ENCODE assay signal across 8 cellular contexts in genomic region chr2:202377308-202377736, GRCh38. TPM values are rescaled to one million over a fixed set of nuclear protein-coding genes. Genes with fewer than 3 reads are reported as not detected.
DNase-seq lines count a peak whose midpoint lies in the region; ATAC-seq and TF ChIP-seq lines count a peak whose summit lies in the region.

No MANE protein-coding gene starts in this region.

- H3K4me1 ChIP-seq in endocrine pancreas (ENCODE audit: control insufficient read depth, insufficient read depth, low read length) (no peaks in the 10 kb centered on the region), mesodermal cell (ENCODE audit: control insufficient read depth, insufficient read depth, low read length, poor library complexity, severe bottlenecking) (peaks cover 6% of the 10 kb centered on the region), thymus (ENCODE audit: control insufficient read depth, insufficient read depth, low read length) (peaks cover 7% of the 10 kb centered on the region)

- peaks cover 7% of the 10 kb centered on the region for H3K27me3 Mint-ChIP-seq in HFFc6 (ENCODE audit: insufficient read depth)

- H3K36me3 Mint-ChIP-seq in HFFc6 (ENCODE audit: low read depth), result peaks cover 20% of the 10 kb centered on the region

- ATAC-seq in HG03097 (IDR thresholded peaks at IDR 0.05; ENCODE audit: low FRiP score, unreplicated experiment), result no peak

- WGBS in mesodermal cell (ENCODE audit: insufficient coverage in 2 of 2), 2 experiments, result 0% methylated on average over 14 to 18 of the region's 29 CpGs
- 1% methylated on average over 29 of the region's 29 CpGs for WGBS in thymus

- no peaks in the 10 kb centered on the region for H3K9me3 Mint-ChIP-seq in HFFc6

- H3K4me3 Mint-ChIP-seq in HFFc6, result peak overlapping the region; percentile 99

- H3K4me3 ChIP-seq in endocrine pancreas (ENCODE audit: control insufficient read depth, insufficient read depth, low read length) (peak overlapping the region; percentile 98), mesodermal cell (ENCODE audit: extremely low read depth, insufficient read depth, low read length, poor library complexity, severe bottlenecking) (peak overlapping the region; percentile 87), thymus (ENCODE audit: low read length) (peak overlapping the region; percentile 90)

- H3K27ac ChIP-seq in C4-2B, result peak overlapping the region; percentile 89
- peak overlapping the region; percentile 100 for H3K27ac ChIP-seq in mesodermal cell (ENCODE audit: low read depth, low read length, severe bottlenecking)
- H3K27ac ChIP-seq in thymus (ENCODE audit: low read depth), result peak overlapping the region; percentile 85

- DNase-seq in HFFc6, result peak; percentile 39
- peak; percentile 48 for DNase-seq in UCSD-AML1 (lab: John Stamatoyannopoulos, UW; ENCODE audit: unreplicated experiment)
- DNase-seq in NCI-H446 (lab: John Stamatoyannopoulos, UW), result no peak

- no peaks in the 10 kb centered on the region for H3K27me3 ChIP-seq in endocrine pancreas (ENCODE audit: control insufficient read depth, insufficient read depth, low read length)
- peaks cover 9% of the 10 kb centered on the region for H3K27me3 ChIP-seq in thymus (ENCODE audit: control insufficient read depth, insufficient read depth)

- H3K4me1 Mint-ChIP-seq in HFFc6 (ENCODE audit: low read depth), result peaks cover 33% of the 10 kb centered on the region

- H3K27ac Mint-ChIP-seq in HFFc6, result peak overlapping the region; percentile 100

- H3K9me3 ChIP-seq in endocrine pancreas (ENCODE audit: control insufficient read depth, low read length) (no peaks in the 10 kb centered on the region), mesodermal cell (ENCODE audit: control insufficient read depth, low read length) (no peaks in the 10 kb centered on the region), thymus (ENCODE audit: control insufficient read depth) (no peaks in the 10 kb centered on the region)

- peak overlapping the region; percentile 90 for H3K9ac ChIP-seq in endocrine pancreas (ENCODE audit: control insufficient read depth, insufficient read depth, low read length)

- H3K36me3 ChIP-seq in endocrine pancreas (ENCODE audit: control insufficient read depth, insufficient read depth, low read length) (no peaks in the 10 kb centered on the region), mesodermal cell (ENCODE audit: control insufficient read depth, insufficient read depth, low read length) (peaks cover 21% of the 10 kb centered on the region), thymus (ENCODE audit: control insufficient read depth, insufficient read depth) (no peaks in the 10 kb centered on the region)

- no peak for TF ChIP-seq CTCF in C4-2B (conservative IDR thresholded peaks at IDR 0.05)
- TF ChIP-seq CTCF in HFFc6 (IDR thresholded peaks at IDR 0.05), result no peak

RNA-seq across cellular contexts. Expression of gene BMPR2, which starts 1.2 kb away (rescaled TPM):
- total RNA-seq in HFFc6 (2021; fragmentation: NEBNext Ultra II Directional; extraction: Animal tissue kit (Norgen Biotek cat#: 25700)), result 10 to 100 TPM; 50.5 to 59.4 (median 56.4) TPM
- 43.2 TPM for polyA plus RNA-seq in mesodermal cell (2013, experiment 1 of 2)
- polyA plus RNA-seq in mesodermal cell (2013, experiment 2 of 2), result 35.9 TPM
- 11.0 TPM for polyA plus RNA-seq in thymus

Comparison
In these comparisons a context has a peak if more than half of its experiments do, and no peak if none do; other contexts are left out.
1. DNase-seq: peak in HFFc6 (single experiment) and UCSD-AML1 (single experiment); none in NCI-H446 (0 of 2).
2. Peak in every context shown above with its lines, with median percentiles within 50 percentile points of each other: H3K27ac ChIP-seq and H3K4me3 ChIP-seq.